Comparison of ENCODE assay signal across 28 cellular contexts in genomic region chr1:71087060-71087459, GRCh38. TPM values are rescaled to one million over a fixed set of nuclear protein-coding genes. Genes with fewer than 3 reads are reported as not detected.
DNase-seq lines count a peak whose midpoint lies in the region; ATAC-seq and TF ChIP-seq lines count a peak whose summit lies in the region.
"Had no signal": no experiment of that assay in that cellular context is flagged by ENCODE, and none has a peak within 500 bp of the region (broad histone marks: within the 10 kb centered on the region; RNA-seq: fewer than 3 reads in every experiment).

No MANE protein-coding gene starts in this region.

- H3K27me3 ChIP-seq in ascending aorta = no peaks in the 10 kb centered on the region
- H3K27me3 ChIP-seq: breast epithelium, thyroid gland had no signal

- ATAC-seq in GM21381 (IDR thresholded peaks at IDR 0.05; ENCODE audit: unreplicated experiment) = no peak
- ATAC-seq: naive thymus-derived CD8-positive, alpha-beta T cell; Right ventricle myocardium inferior; sciatic nerve had no signal

- no peak for DNase-seq in HFFc6
- no peak for DNase-seq in astrocyte of the cerebellum (ENCODE audit: low read depth)
- DNase-seq in iPS-NIHi7 (ENCODE audit: extremely low spot score) = peak; percentile 27
- DNase-seq in Kasumi-1 (lab: John Stamatoyannopoulos, UW) = no peak
- DNase-seq in activated T-cell treated with anti-CD3 and anti-CD28 coated beads, Interleukin-2, amount 50 U/mL, for 48 hours = no peak
- no peak for DNase-seq in ascending aorta (ENCODE audit: low spot score in 2 of 2)
- DNase-seq: activated CD4-positive, alpha-beta memory T cell treated with anti-CD3 and anti-CD28 coated beads for 36 hours; activated CD4-positive, CD25-positive, alpha-beta regulatory T cell treated with anti-CD3 and anti-CD28 coated beads, Interleukin-2, amount 50 U/mL, for 72 hours; activated CD8-positive, alpha-beta memory T cell treated with anti-CD3 and anti-CD28 coated beads, Interleukin-2, amount 50 U/mL, for 48 hours; activated naive CD4-positive, alpha-beta T cell treated with anti-CD3 and anti-CD28 coated beads, Interleukin-2, amount 10 ng/mL, durations not matched to agents 7 days and 5 days; CD4-positive, alpha-beta memory T cell; glutamatergic neuron; KG1; MM.1S; naive thymus-derived CD8-positive, alpha-beta T cell; NCI-H1105 treated with DMSO at 0.1 percent for 48 hours; NCI-H187 treated with DMSO at 0.1 percent for 48 hours; stimulated activated CD4-positive, alpha-beta T cell treated with anti-CD3 and anti-CD28 coated beads, Interleukin-12 subunit alpha, Interleukin-12 subunit beta, amount 100 ng/mL, for 4 hours; stimulated activated CD4-positive, alpha-beta T cell treated with anti-CD3 and anti-CD28 coated beads, Interleukin-2, amount 100 ng/mL, for 48 hours; stomach; T-helper 2 cell; thyroid gland had no signal

- no peak overlapping the region for H3K4me3 Mint-ChIP-seq in HFFc6
- H3K4me3 Mint-ChIP-seq: activated CD4-positive, alpha-beta memory T cell treated with anti-CD3 and anti-CD28 coated beads for 36 hours; activated naive CD4-positive, alpha-beta T cell treated with anti-CD3 and anti-CD28 coated beads, Interleukin-2, amount 10 ng/mL, durations not matched to agents 7 days and 5 days; CD4-positive, alpha-beta memory T cell; naive thymus-derived CD8-positive, alpha-beta T cell had no signal

- no peak overlapping the region for H3K4me3 ChIP-seq in astrocyte of the cerebellum (ENCODE audit: low read depth, low read length)
- no peak overlapping the region for H3K4me3 ChIP-seq in ascending aorta
- H3K4me3 ChIP-seq: breast epithelium, stomach, thyroid gland had no signal

- TF ChIP-seq CTCF in C4-2B (conservative IDR thresholded peaks at IDR 0.05) (peak; percentile 10; the same call in 1 of the 2 replicates), HFFc6 (IDR thresholded peaks at IDR 0.05) (peak; percentile 40), astrocyte of the cerebellum (IDR thresholded peaks at IDR 0.05; ENCODE audit: low read depth, low read length, missing control alignments) (peak; percentile 7), ascending aorta (IDR thresholded peaks at IDR 0.05) (no peak)

- H3K9me3 Mint-ChIP-seq in HFFc6 = no peaks in the 10 kb centered on the region
- H3K9me3 Mint-ChIP-seq: activated CD4-positive, alpha-beta memory T cell treated with anti-CD3 and anti-CD28 coated beads for 36 hours; activated naive CD4-positive, alpha-beta T cell treated with anti-CD3 and anti-CD28 coated beads, Interleukin-2, amount 10 ng/mL, durations not matched to agents 7 days and 5 days; CD4-positive, alpha-beta memory T cell had no signal

- H3K27ac Mint-ChIP-seq in HFFc6 = no peak overlapping the region
- H3K27ac Mint-ChIP-seq: activated CD4-positive, alpha-beta memory T cell treated with anti-CD3 and anti-CD28 coated beads for 36 hours; activated naive CD4-positive, alpha-beta T cell treated with anti-CD3 and anti-CD28 coated beads, Interleukin-2, amount 10 ng/mL, durations not matched to agents 7 days and 5 days; CD4-positive, alpha-beta memory T cell; naive thymus-derived CD8-positive, alpha-beta T cell had no signal

- no peaks in the 10 kb centered on the region; the same call in 1 of the 2 replicates for H3K27me3 Mint-ChIP-seq in HFFc6 (ENCODE audit: insufficient read depth)

- no peaks in the 10 kb centered on the region for H3K36me3 Mint-ChIP-seq in HFFc6 (ENCODE audit: low read depth)
- H3K36me3 Mint-ChIP-seq: activated CD4-positive, alpha-beta memory T cell treated with anti-CD3 and anti-CD28 coated beads for 36 hours; activated naive CD4-positive, alpha-beta T cell treated with anti-CD3 and anti-CD28 coated beads, Interleukin-2, amount 10 ng/mL, durations not matched to agents 7 days and 5 days; CD4-positive, alpha-beta memory T cell had no signal

- H3K36me3 ChIP-seq in ascending aorta = no peaks in the 10 kb centered on the region
- H3K36me3 ChIP-seq: breast epithelium, stomach, thyroid gland had no signal

- intact Hi-C loops in ascending aorta (cut with DNase I) = no loop called here

- in situ Hi-C loops in astrocyte of the cerebellum (cut with HindIII; ENCODE audit: low sequenced_read_pairs) = no loop called here

- peaks cover 0 to 4% of the 10 kb centered on the region in 2 donors for H3K4me1 ChIP-seq in ascending aorta
- H3K4me1 ChIP-seq: breast epithelium, thyroid gland had no signal

- H3K9me3 ChIP-seq in ascending aorta = no peaks in the 10 kb centered on the region
- H3K9me3 ChIP-seq: breast epithelium, stomach, thyroid gland had no signal

- peaks cover 65% of the 10 kb centered on the region for H3K4me1 Mint-ChIP-seq in HFFc6 (ENCODE audit: low read depth)

- H3K27ac ChIP-seq in C4-2B (no peak overlapping the region), ascending aorta (no peak overlapping the region)
- H3K27ac ChIP-seq: breast epithelium, stomach, thyroid gland had no signal

RNA-seq across cellular contexts. Expression of gene ZRANB2, which starts 6.2 kb away (rescaled TPM):
- 10 to 100 TPM; 71.0 to 87.4 (median 80.5) TPM for total RNA-seq in HFFc6 (2021; fragmentation: NEBNext Ultra II Directional; extraction: Animal tissue kit (Norgen Biotek cat#: 25700))
- 37.9 TPM for total RNA-seq in ascending aorta

RNA-seq across cellular contexts. Expression of gene PTGER3, which starts 39.4 kb away (rescaled TPM):
- total RNA-seq in HFFc6 (2021; fragmentation: NEBNext Ultra II Directional; extraction: Animal tissue kit (Norgen Biotek cat#: 25700)) = 1 to 10 TPM in 2 of 6 experiments, under 1 TPM in 4; 0.40 to 2.1 (median 0.54) TPM
- 70.1 TPM for total RNA-seq in ascending aorta
- total RNA-seq: activated CD4-positive, alpha-beta memory T cell treated with anti-CD3 and anti-CD28 coated beads for 36 hours; CD4-positive, alpha-beta memory T cell; HT1080 had no signal

Comparison
In these comparisons a context has a peak if more than half of its experiments do, and no peak if none do; other contexts are left out.
1. CTCF ChIP-seq: peak in C4-2B (single experiment), HFFc6 (single experiment) and astrocyte of the cerebellum (single experiment); none in ascending aorta (0 of 3).
2. RNA of gene PTGER3, which starts 39.4 kb away (total RNA-seq): 70.1 TPM in ascending aorta (single experiment); 0.40 to 2.1 TPM in HFFc6; every median in the first group is over 10 times any median in the second.